ENCODE assay signal across 8 cellular contexts in genomic region chr11:33893711-33894401, GRCh38. TPM values are rescaled to one million over a fixed set of nuclear protein-coding genes. Genes with fewer than 3 reads are reported as not detected.
DNase-seq lines count a peak whose midpoint lies in the region; ATAC-seq and TF ChIP-seq lines count a peak whose summit lies in the region.

No MANE protein-coding gene starts in this region.

- TF ChIP-seq CTCF in smooth muscle cell (IDR thresholded peaks at IDR 0.05; ENCODE audit: borderline replicate concordance, insufficient read depth, poor library complexity, severe bottlenecking) (no peak), ascending aorta (IDR thresholded peaks at IDR 0.05) (no peak)

- WGBS in smooth muscle cell (ENCODE audit: low lambda C conversion rate) = 53% methylated on average over 14 of the region's 14 CpGs

- peak overlapping the region; percentile 30 for H3K4me2 ChIP-seq in smooth muscle cell

- DNase-seq in SKM-1 treated with dmso at 0.1 percent for 144 hours (lab: John Stamatoyannopoulos, UW; ENCODE audit: unreplicated experiment) (peak; percentile 99), smooth muscle cell (lab: John Stamatoyannopoulos, UW; ENCODE audit: unreplicated experiment) (no peak), HEK293T (ENCODE audit: extremely low spot score) (no peak), DMS79 (lab: John Stamatoyannopoulos, UW) (no peak), ascending aorta (ENCODE audit: low spot score in 2 of 2) (no peak)
- DNase-seq in activated naive CD4-positive, alpha-beta T cell treated with anti-CD3 and anti-CD28 coated beads, Interleukin-2, amount 50 U/mL, for 72 hours (ENCODE audit: low spot score in 2 of 2) = peak; percentile 71 to 87

- H3K27ac ChIP-seq in smooth muscle cell (ENCODE audit: low read depth) = peak overlapping the region; percentile 9
- H3K27ac ChIP-seq in ascending aorta = no peak overlapping the region

- no peaks in the 10 kb centered on the region for H4K20me1 ChIP-seq in smooth muscle cell (ENCODE audit: low read depth)

- H3K9me3 ChIP-seq in smooth muscle cell (replicated peaks; ENCODE audit: low read depth) (no peaks in the 10 kb centered on the region), ascending aorta (no peaks in the 10 kb centered on the region)

- no peak overlapping the region for H3K9ac ChIP-seq in smooth muscle cell (ENCODE audit: low read depth)

- H3K27ac Mint-ChIP-seq in activated naive CD4-positive, alpha-beta T cell treated with anti-CD3 and anti-CD28 coated beads, Interleukin-2, amount 50 U/mL, for 72 hours = peak overlapping the region; percentile 9 to 80

- no peaks in the 10 kb centered on the region for H3K9me3 Mint-ChIP-seq in activated naive CD4-positive, alpha-beta T cell treated with anti-CD3 and anti-CD28 coated beads, Interleukin-2, amount 50 U/mL, for 72 hours

- POLR2A ChIA-PET in HEK293T (lab: Yijun Ruan, JAX) = no interaction called here

- CTCF ChIA-PET in HEK293T (lab: Yijun Ruan, JAX) = no interaction called here

- H3K4me3 ChIP-seq in smooth muscle cell = no peak overlapping the region
- no peak overlapping the region for H3K4me3 ChIP-seq in ascending aorta

- H3K79me2 ChIP-seq in smooth muscle cell (ENCODE audit: low read depth) = no peaks in the 10 kb centered on the region

- H3K27me3 ChIP-seq in smooth muscle cell (ENCODE audit: low read depth) = no peaks in the 10 kb centered on the region
- H3K27me3 ChIP-seq in ascending aorta = no peaks in the 10 kb centered on the region

- H3K4me1 ChIP-seq in smooth muscle cell (ENCODE audit: low read depth) (peaks cover 21% of the 10 kb centered on the region), ascending aorta (peaks cover 0 to 3% of the 10 kb centered on the region in 2 donors)

- H3F3A ChIP-seq in smooth muscle cell (ENCODE audit: low read depth) = no peaks in the 10 kb centered on the region

- H3K36me3 ChIP-seq in smooth muscle cell (ENCODE audit: low read depth) = no peaks in the 10 kb centered on the region
- H3K36me3 ChIP-seq in ascending aorta = no peaks in the 10 kb centered on the region

- intact Hi-C loops in ascending aorta (cut with DNase I) = no loop called here

- no peak overlapping the region for H2AFZ ChIP-seq in smooth muscle cell (ENCODE audit: low read depth)

- H3K36me3 Mint-ChIP-seq in activated naive CD4-positive, alpha-beta T cell treated with anti-CD3 and anti-CD28 coated beads, Interleukin-2, amount 50 U/mL, for 72 hours = no peaks in the 10 kb centered on the region

- peak; percentile 94 for ATAC-seq in GM18511 (IDR thresholded peaks at IDR 0.05; ENCODE audit: unreplicated experiment)
- peak; percentile 74 for ATAC-seq in HG02884 (IDR thresholded peaks at IDR 0.05; ENCODE audit: unreplicated experiment)
- peak; percentile 98 for ATAC-seq in activated naive CD4-positive, alpha-beta T cell treated with anti-CD3 and anti-CD28 coated beads, Interleukin-2, amount 50 U/mL, for 72 hours

TF ChIP-seq in HEK293T, 16 proteins besides CTCF, POLR2A, EP300 and RAD21:
- TF ChIP-seq L3MBTL2 (conservative IDR thresholded peaks at IDR 0.05) (no peak), FOXM1 (IDR thresholded peaks at IDR 0.05; ENCODE audit: borderline replicate concordance) (no peak), NFRKB (IDR thresholded peaks at IDR 0.05) (no peak), HDGF (IDR thresholded peaks at IDR 0.05; ENCODE audit: borderline replicate concordance) (no peak), LEF1 (IDR thresholded peaks at IDR 0.05; ENCODE audit: borderline replicate concordance) (no peak), CTBP1 (IDR thresholded peaks at IDR 0.05; ENCODE audit: borderline replicate concordance) (no peak), FOXK2 (IDR thresholded peaks at IDR 0.05) (no peak), SP1 (IDR thresholded peaks at IDR 0.05) (no peak), ELF4 (IDR thresholded peaks at IDR 0.05) (no peak), BHLHE40 (IDR thresholded peaks at IDR 0.05; ENCODE audit: borderline replicate concordance) (no peak), FOXA1 (IDR thresholded peaks at IDR 0.05) (no peak), TARDBP (IDR thresholded peaks at IDR 0.05) (no peak), ZNF384 (IDR thresholded peaks at IDR 0.05) (no peak), ARNT (IDR thresholded peaks at IDR 0.05) (no peak), SUZ12 (IDR thresholded peaks at IDR 0.05) (no peak)
- TF ChIP-seq, protein P1, sequence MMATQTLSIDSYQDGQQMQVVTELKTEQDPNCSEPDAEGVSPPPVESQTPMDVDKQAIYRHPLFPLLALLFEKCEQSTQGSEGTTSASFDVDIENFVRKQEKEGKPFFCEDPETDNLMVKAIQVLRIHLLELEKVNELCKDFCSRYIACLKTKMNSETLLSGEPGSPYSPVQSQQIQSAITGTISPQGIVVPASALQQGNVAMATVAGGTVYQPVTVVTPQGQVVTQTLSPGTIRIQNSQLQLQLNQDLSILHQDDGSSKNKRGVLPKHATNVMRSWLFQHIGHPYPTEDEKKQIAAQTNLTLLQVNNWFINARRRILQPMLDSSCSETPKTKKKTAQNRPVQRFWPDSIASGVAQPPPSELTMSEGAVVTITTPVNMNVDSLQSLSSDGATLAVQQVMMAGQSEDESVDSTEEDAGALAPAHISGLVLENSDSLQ (IDR thresholded peaks at IDR 0.05) = no peak

RNA-seq across cellular contexts. Expression of gene LMO2, which starts 2.0 kb away (rescaled TPM):
- total RNA-seq in activated naive CD4-positive, alpha-beta T cell treated with anti-CD3 and anti-CD28 coated beads, Interleukin-2, amount 50 U/mL, for 72 hours = not detected
- total RNA-seq in smooth muscle cell (1.8 and 2.7 TPM in 2 replicates), ascending aorta (56.0 TPM)
- polyA plus RNA-seq in smooth muscle cell = 3.8 and 5.8 TPM in 2 replicates

Comparison
In these comparisons a context has a peak if more than half of its experiments do, and no peak if none do; other contexts are left out.
1. DNase-seq: peak in SKM-1 treated with dmso at 0.1 percent for 144 hours (single experiment) and activated naive CD4-positive, alpha-beta T cell treated with anti-CD3 and anti-CD28 coated beads, Interleukin-2, amount 50 U/mL, for 72 hours (2 of 2); none in smooth muscle cell (single experiment), HEK293T (single experiment), DMS79 (single experiment) and ascending aorta (0 of 2).
2. RNA of gene LMO2, which starts 2.0 kb away (total RNA-seq): 56.0 TPM in ascending aorta (single experiment); 1.8 to 2.7 TPM in smooth muscle cell and not detected in activated naive CD4-positive, alpha-beta T cell treated with anti-CD3 and anti-CD28 coated beads, Interleukin-2, amount 50 U/mL, for 72 hours; every median in the first group is over 10 times any median in the second.
3. Peak in every context shown above with its lines, with median percentiles within 50 percentile points of each other: ATAC-seq.